Comparison of ENCODE assay signal across 23 cellular contexts in genomic region chr1:233566886-233567285, GRCh38.
"Had no signal": no experiment of that assay in that cellular context is flagged by ENCODE, and none has a peak within 500 bp of the region (broad histone marks: within the 10 kb centered on the region; RNA-seq: fewer than 3 reads in every experiment).

No MANE protein-coding gene starts in this region.

- H3K4me3 ChIP-seq: gastrocnemius medialis, lung, prostate gland, right atrium auricular region, smooth muscle cell, thyroid gland, vagina had no signal

- DNase-seq: cortex of kidney; effector memory CD8-positive, alpha-beta T cell; foreskin fibroblast; gastrocnemius medialis; head of caudate nucleus; left ventricle myocardium superior; natural killer cell; occipital lobe; stimulated activated CD4-positive, alpha-beta T cell treated with anti-CD3 and anti-CD28 coated beads, Interleukin-12 subunit alpha, Interleukin-12 subunit beta, amount 100 ng/mL, for 4 hours; stimulated activated CD4-positive, alpha-beta T cell treated with anti-CD3 and anti-CD28 coated beads, Interleukin-1b, Interleukin-23, amount 100 ng/mL, for 48 hours; stimulated activated CD4-positive, alpha-beta T cell treated with anti-CD3 and anti-CD28 coated beads, Interleukin-4, amount 100 ng/mL, for 1 hour; stimulated activated CD8-positive, alpha-beta memory T cell treated with anti-CD3 and anti-CD28 coated beads, Interleukin-4, amount 100 ng/mL, for 48 hours; stimulated activated naive CD4-positive, alpha-beta T cell; stimulated activated naive CD8-positive, alpha-beta T cell treated with anti-CD3 and anti-CD28 coated beads, Interleukin-15, amount 100 ng/mL, for 72 hours; thyroid gland; trophoblast cell had no signal

- H3K27ac ChIP-seq: gastrocnemius medialis, parathyroid adenoma, prostate gland, thyroid gland, vagina had no signal

- H3K4me1 ChIP-seq: gastrocnemius medialis, parathyroid adenoma, prostate gland, right atrium auricular region, thyroid gland, vagina had no signal

- H3K36me3 ChIP-seq: gastrocnemius medialis, prostate gland, right atrium auricular region, thyroid gland, vagina had no signal

- ATAC-seq: effector memory CD8-positive, alpha-beta T cell; gastrocnemius medialis; left ventricle myocardium superior; natural killer cell; sciatic nerve; stimulated activated naive CD8-positive, alpha-beta T cell treated with anti-CD3 and anti-CD28 coated beads, Interleukin-15, amount 100 ng/mL, for 72 hours had no signal

- H3K9me3 ChIP-seq: prostate gland, thyroid gland, vagina had no signal

- H3K27me3 ChIP-seq: gastrocnemius medialis, right atrium auricular region, thyroid gland, vagina had no signal
